Comparison of ENCODE assay signal across 12 cellular contexts in genomic region chr9:130805510-130806387, GRCh38. TPM values are rescaled to one million over a fixed set of nuclear protein-coding genes. Genes with fewer than 3 reads are reported as not detected.
DNase-seq lines count a peak whose midpoint lies in the region; FAIRE-seq and TF ChIP-seq lines count a peak whose summit lies in the region.
"Had no signal": no experiment of that assay in that cellular context is flagged by ENCODE, and none has a peak within 500 bp of the region (broad histone marks: within the 10 kb centered on the region; RNA-seq: fewer than 3 reads in every experiment).

No MANE protein-coding gene starts in this region.

- H3K27me3 ChIP-seq in osteoblast (ENCODE audit: insufficient read depth, low read length) = no peaks in the 10 kb centered on the region
- H3K27me3 ChIP-seq: heart right ventricle had no signal

- no peak overlapping the region for H3K4me3 ChIP-seq in astrocyte of the spinal cord (ENCODE audit: low read depth, low read length)
- no peak overlapping the region for H3K4me3 ChIP-seq in osteoblast (ENCODE audit: insufficient read depth, low read length)
- H3K4me3 ChIP-seq: heart right ventricle had no signal

- TF ChIP-seq CTCF in astrocyte of the spinal cord (IDR thresholded peaks at IDR 0.05; ENCODE audit: low read depth, low read length) = no peak
- no peak for TF ChIP-seq CTCF in osteoblast (IDR thresholded peaks at IDR 0.05; ENCODE audit: extremely low read depth, low read depth, low read length)

- peaks cover 20 to 27% (median 20%) of the 10 kb centered on the region in 3 donors for H3K4me1 Mint-ChIP-seq in IgD-negative memory B cell

- H3K27me3 Mint-ChIP-seq in IgD-negative memory B cell = no peaks in the 10 kb centered on the region

- peak overlapping the region; percentile 44 for H3K27ac ChIP-seq in osteoblast (ENCODE audit: low read depth, low read length)
- H3K27ac ChIP-seq: heart right ventricle had no signal

- in situ Hi-C loops in astrocyte of the spinal cord (cut with HindIII; ENCODE audit: low sequenced_read_pairs) = no loop called here

- peak overlapping the region; percentile 11 for H3K4me2 ChIP-seq in osteoblast (ENCODE audit: insufficient read depth, low read length)

- DNase-seq in GM18507 (ENCODE audit: extremely low spot score, insufficient read length, low read depth) (no peak), astrocyte of the spinal cord (ENCODE audit: low read depth, low spot score) (peak; percentile 19), osteoblast (ENCODE audit: insufficient read length, low spot score, missing footprints) (no peak), NCI-H524 (lab: John Stamatoyannopoulos, UW) (no peak), NCI-H510A treated with DMSO at 0.1 percent for 48 hours (lab: John Stamatoyannopoulos, UW) (no peak)
- no peak for DNase-seq in activated naive CD4-positive, alpha-beta T cell (lab: John Stamatoyannopoulos, UW)
- DNase-seq: activated gamma-delta T cell treated with Interleukin-2 at 50 U/mL for 16 hours, dermis blood vessel endothelial cell, H7, heart right ventricle, mesendoderm had no signal

- peak overlapping the region in 1 of 4 donors; percentile 19 for H3K4me3 Mint-ChIP-seq in IgD-negative memory B cell

- H3K9me3 Mint-ChIP-seq in IgD-negative memory B cell = no peaks in the 10 kb centered on the region

- no peaks in the 10 kb centered on the region for H4K20me1 ChIP-seq in osteoblast (ENCODE audit: insufficient read depth, low read length)

- no peaks in the 10 kb centered on the region for H3K9me3 ChIP-seq in osteoblast (ENCODE audit: low read depth, low read length)

- no peak overlapping the region for H2AFZ ChIP-seq in osteoblast (ENCODE audit: low read length)

- H3K36me3 ChIP-seq in osteoblast (ENCODE audit: insufficient read depth, low read length) = no peaks in the 10 kb centered on the region
- H3K36me3 ChIP-seq: heart right ventricle had no signal

- peak overlapping the region in 2 of 3 donors; percentile 7 to 9 for H3K27ac Mint-ChIP-seq in IgD-negative memory B cell

- peaks cover 9% of the 10 kb centered on the region for H3K4me1 ChIP-seq in osteoblast (ENCODE audit: insufficient read depth, low read length)

- H3K79me2 ChIP-seq in osteoblast (ENCODE audit: insufficient read depth, low read length) = peaks cover 43% of the 10 kb centered on the region

- FAIRE-seq in GM18507 (lab: Jason Lieb, UNC) = peak; percentile 59

- no peaks in the 10 kb centered on the region for H3K36me3 Mint-ChIP-seq in IgD-negative memory B cell

RNA-seq across cellular contexts. Expression of gene ABL1, which starts 29.3 kb away (rescaled TPM):
- 12.6 TPM for polyA plus RNA-seq in IgD-negative memory B cell
- total RNA-seq in osteoblast = 92.2 and 94.8 TPM in 2 replicates
